21 cellular contexts compared by ENCODE assay signal in genomic region chr6:30970946-30971345, GRCh38.
A peak's percentile ranks its signal among the peaks of the same experiment; 100 is the strongest.
DNase-seq lines count a peak whose midpoint lies in the region; ATAC-seq and TF ChIP-seq lines count a peak whose summit lies in the region.
"Had no signal": no experiment of that assay in that cellular context is flagged by ENCODE, and none has a peak within 500 bp of the region (broad histone marks: within the 10 kb centered on the region; RNA-seq: fewer than 3 reads in every experiment).

No MANE protein-coding gene starts in this region.

- H3K4me3 ChIP-seq in epithelial cell of esophagus (ENCODE audit: low read length): no peak overlapping the region
- H3K4me3 ChIP-seq: BLaER1 treated with 17β-estradiol and CSF1 and Interleukin-3, amounts not matched to agents 10 nM and 100 nM; GM12878; GM23338 had no signal

- H3K27ac ChIP-seq in substantia nigra (ENCODE audit: low read depth, low read length, poor library complexity, severe bottlenecking): no peak overlapping the region
- H3K27ac ChIP-seq: 22Rv1; BLaER1 treated with 17β-estradiol and CSF1 and Interleukin-3, amounts not matched to agents 10 nM and 100 nM had no signal

- DNase-seq in NCI-H1417 (lab: John Stamatoyannopoulos, UW): peak in 2 of 3 experiments; percentile 6 to 46
- DNase-seq in NCI-H1417 treated with DMSO at 0.1 percent for 48 hours (lab: John Stamatoyannopoulos, UW): no peak
- DNase-seq in NCI-H748 treated with DMSO at 0.1 percent for 48 hours (lab: John Stamatoyannopoulos, UW): peak; percentile 21
- DNase-seq in epithelial cell of esophagus (ENCODE audit: low read depth): peak; percentile 54
- no peak for DNase-seq in substantia nigra (lab: John Stamatoyannopoulos, UW)
- DNase-seq: ACHN; AML-193; BE2C; CD4-positive, alpha-beta T cell; CD8-positive, alpha-beta memory T cell; DMS 273 treated with DMSO at 0.1 percent for 48 hours; DMS79; EL; GDM1; H9; HFFc6 had no signal

- ATAC-seq in GM18870 (IDR thresholded peaks at IDR 0.05; ENCODE audit: unreplicated experiment): no peak
- ATAC-seq: GM12878, GM23338 had no signal

- TF ChIP-seq CTCF in epithelial cell of esophagus (IDR thresholded peaks at IDR 0.05; ENCODE audit: insufficient read depth, low read depth, low read length, missing control alignments): no peak

Comparison
In these comparisons a context has a peak if more than half of its experiments do, and no peak if none do; other contexts are left out.
1. DNase-seq: peak in NCI-H1417 (2 of 3), NCI-H748 treated with DMSO at 0.1 percent for 48 hours (single experiment) and epithelial cell of esophagus (single experiment); none in NCI-H1417 treated with DMSO at 0.1 percent for 48 hours (single experiment) and substantia nigra (0 of 49).